ENCODE assay signal across 27 cellular contexts in the genomic region with DNA sequence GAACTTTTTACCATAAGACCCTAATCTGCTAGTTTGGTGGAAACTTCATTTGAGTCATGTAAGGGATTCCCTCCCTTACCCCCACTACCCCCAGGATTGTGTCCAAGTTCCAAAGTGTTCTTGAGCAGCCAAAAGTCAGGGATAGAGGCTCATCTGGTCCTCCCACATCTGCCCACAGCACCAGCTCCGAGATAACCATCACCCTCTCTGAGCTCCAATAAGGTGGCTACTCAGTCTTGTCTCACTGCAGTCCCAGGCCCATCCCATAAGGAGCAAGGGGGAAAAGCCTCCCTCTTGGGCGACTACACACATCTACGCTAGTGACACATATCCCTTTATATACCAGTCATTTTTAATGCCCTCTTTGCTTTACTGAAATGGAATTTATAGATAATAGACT.
"Had no signal": no experiment of that assay in that cellular context is flagged by ENCODE, and none has a peak within 500 bp of the region (broad histone marks: within the 10 kb centered on the region; RNA-seq: fewer than 3 reads in every experiment).

No MANE protein-coding gene starts in this region.

- H3K27me3 Mint-ChIP-seq: brain had no signal

- H3K4me1 Mint-ChIP-seq: activated T-helper 17 cell treated with anti-CD3 and anti-CD28 coated beads, Interleukin-2, amount 50 U/mL, for 72 hours had no signal

- H3K9me3 Mint-ChIP-seq: activated CD4-positive, alpha-beta memory T cell treated with anti-CD3 and anti-CD28 coated beads, Interleukin-2, amount 10 ng/mL, durations not matched to agents 7 days and 5 days; activated CD4-positive, alpha-beta T cell treated with anti-CD3 and anti-CD28 coated beads, Interleukin-2, amount 10 ng/mL, durations not matched to agents 7 days and 5 days; activated T-cell treated with anti-CD3 and anti-CD28 coated beads, Interleukin-2, amount 50 U/mL, for 4 hours; activated T-helper 17 cell treated with anti-CD3 and anti-CD28 coated beads, Interleukin-2, amount 50 U/mL, for 72 hours; effector memory CD8-positive, alpha-beta T cell; WTC11 had no signal

- H3K4me3 Mint-ChIP-seq: activated CD4-positive, alpha-beta memory T cell treated with anti-CD3 and anti-CD28 coated beads, Interleukin-2, amount 10 ng/mL, durations not matched to agents 7 days and 5 days; activated CD4-positive, alpha-beta T cell treated with anti-CD3 and anti-CD28 coated beads, Interleukin-2, amount 10 ng/mL, durations not matched to agents 7 days and 5 days; activated naive CD8-positive, alpha-beta T cell; activated T-cell treated with anti-CD3 and anti-CD28 coated beads, Interleukin-2, amount 50 U/mL, for 4 hours; activated T-helper 17 cell treated with anti-CD3 and anti-CD28 coated beads, Interleukin-2, amount 50 U/mL, for 72 hours; brain; effector memory CD8-positive, alpha-beta T cell; WTC11 had no signal

- H3K27ac ChIP-seq: VCaP had no signal

- DNase-seq: activated CD4-positive, alpha-beta memory T cell treated with anti-CD3 and anti-CD28 coated beads, Interleukin-2, amount 10 ng/mL, durations not matched to agents 7 days and 5 days; activated CD4-positive, alpha-beta T cell treated with anti-CD3 and anti-CD28 coated beads for 1 hour; activated CD4-positive, alpha-beta T cell treated with anti-CD3 and anti-CD28 coated beads for 4 hours; activated CD4-positive, alpha-beta T cell treated with anti-CD3 and anti-CD28 coated beads, Interleukin-2, amount 10 ng/mL, durations not matched to agents 7 days and 5 days; activated CD4-positive, alpha-beta T cell treated with anti-CD3 and anti-CD28 coated beads, Interleukin-2, amount 50 U/mL, for 4 hours; activated effector memory CD4-positive, alpha-beta T cell treated with Interleukin-2 at 50 U/mL for 16 hours; activated gamma-delta T cell treated with Interleukin-2 at 50 U/mL for 16 hours; activated naive CD4-positive, alpha-beta T cell treated with anti-CD3 and anti-CD28 coated beads, Interleukin-2, amount 50 U/mL, for 16 hours; activated naive CD4-positive, alpha-beta T cell treated with Interleukin-2 at 50 U/mL for 16 hours; activated T-cell treated with anti-CD3 and anti-CD28 coated beads, Interleukin-2, amount 50 U/mL, for 4 hours; amniotic stem cell; anterior cingulate cortex; caudate nucleus; cortex of kidney; dermis blood vessel endothelial cell; effector CD4-positive, alpha-beta T cell; effector memory CD8-positive, alpha-beta T cell; foreskin fibroblast; head of caudate nucleus; T-helper 2 cell had no signal

- H3K36me3 Mint-ChIP-seq: activated naive CD8-positive, alpha-beta T cell; brain; WTC11 had no signal

- ATAC-seq: activated T-cell treated with anti-CD3 and anti-CD28 coated beads, Interleukin-2, amount 50 U/mL, for 4 hours; activated T-helper 17 cell treated with anti-CD3 and anti-CD28 coated beads, Interleukin-2, amount 50 U/mL, for 72 hours; effector memory CD8-positive, alpha-beta T cell; WTC11 had no signal

- FAIRE-seq: colon, frontal cortex had no signal

- H3K27ac Mint-ChIP-seq: activated CD4-positive, alpha-beta memory T cell treated with anti-CD3 and anti-CD28 coated beads, Interleukin-2, amount 10 ng/mL, durations not matched to agents 7 days and 5 days; activated CD4-positive, alpha-beta T cell treated with anti-CD3 and anti-CD28 coated beads, Interleukin-2, amount 10 ng/mL, durations not matched to agents 7 days and 5 days; activated naive CD8-positive, alpha-beta T cell; activated T-helper 17 cell treated with anti-CD3 and anti-CD28 coated beads, Interleukin-2, amount 50 U/mL, for 72 hours; brain; effector memory CD8-positive, alpha-beta T cell; WTC11 had no signal
